ENCODE assay signal across 20 cellular contexts in the genomic region with DNA sequence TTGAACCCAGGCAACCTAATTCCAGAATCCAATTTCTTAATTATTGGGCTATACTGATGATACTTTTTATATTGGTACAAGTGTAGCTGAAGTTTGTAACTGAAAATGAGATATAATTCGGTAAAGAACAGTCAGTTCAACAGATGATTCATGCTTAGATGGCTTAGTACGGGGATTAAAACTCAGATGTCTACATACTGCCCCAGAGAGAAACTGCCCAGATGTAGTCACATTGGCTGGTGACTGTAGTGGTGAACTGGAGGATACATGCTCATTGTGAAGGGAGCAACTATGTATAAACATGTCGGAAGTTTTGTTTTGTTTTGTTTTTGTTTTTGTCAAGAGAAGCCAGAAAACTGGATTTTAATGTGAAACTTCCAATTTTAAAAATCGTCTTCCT.
"Had no signal": no experiment of that assay in that cellular context is flagged by ENCODE, and none has a peak within 500 bp of the region (broad histone marks: within the 10 kb centered on the region; RNA-seq: fewer than 3 reads in every experiment).

No MANE protein-coding gene starts in this region.

- H3K9me3 ChIP-seq: MG63, SK-N-SH had no signal

- DNase-seq: KBM-7, MG63, NCI-H1092, NCI-H1105 treated with DMSO at 0.1 percent for 48 hours, NCI-H1417 treated with DMSO at 0.1 percent for 48 hours, NCI-H146, NCI-H1694 treated with DMSO at 0.1 percent for 48 hours, NCI-H1930, NCI-H2081, NCI-H2107, NCI-H226, NCI-H446, NCI-H510A, NCI-H524 treated with DMSO at 0.1 percent for 48 hours, NCI-H69, NCI-H774, RPMI8226, SHP77, SK-N-SH, SW 1271 had no signal

- H3K36me3 ChIP-seq: MG63 had no signal

- H3K27me3 ChIP-seq: MG63 had no signal

- H3K4me3 ChIP-seq: MG63 had no signal

- H3K4me2 ChIP-seq: SK-N-SH had no signal

- H3K9ac ChIP-seq: SK-N-SH had no signal
